10 cellular contexts compared by ENCODE assay signal in the genomic region with DNA sequence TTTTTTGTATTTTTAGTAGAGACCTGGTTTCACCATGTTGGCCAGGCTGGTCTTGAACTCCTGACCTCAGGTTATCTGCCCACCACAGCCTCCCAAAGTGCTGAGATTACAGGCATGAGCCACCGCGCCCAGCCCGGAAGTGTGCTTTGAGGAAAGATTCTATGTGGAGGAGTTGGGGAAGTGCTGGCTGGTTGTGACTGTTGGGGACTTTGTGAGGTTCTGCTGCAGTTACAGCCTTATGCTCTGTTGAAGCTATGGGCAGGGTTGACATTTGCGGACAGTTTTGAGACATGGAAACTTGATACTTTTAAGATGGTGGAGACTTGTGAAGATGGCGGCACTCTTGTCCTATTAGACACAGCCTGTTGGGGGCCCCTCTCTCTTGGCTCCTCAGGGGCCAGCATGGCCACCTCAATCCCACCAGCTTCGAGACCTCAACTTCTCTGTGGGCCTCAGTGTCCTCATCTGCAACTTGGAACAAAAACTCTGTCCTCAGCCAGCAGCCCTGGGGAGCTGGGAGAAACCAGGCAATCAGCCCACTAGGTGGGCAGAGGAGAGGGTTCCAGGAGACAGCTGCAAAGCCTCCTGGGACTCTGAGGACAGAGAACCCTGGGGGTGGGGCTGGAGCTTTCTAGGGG. TPM values are rescaled to one million over a fixed set of nuclear protein-coding genes. Genes with fewer than 3 reads are reported as not detected.
A peak's percentile ranks its signal among the peaks of the same experiment; 100 is the strongest.
DNase-seq lines count a peak whose midpoint lies in the region; ATAC-seq and TF ChIP-seq lines count a peak whose summit lies in the region.
"Had no signal": no experiment of that assay in that cellular context is flagged by ENCODE, and none has a peak within 500 bp of the region (broad histone marks: within the 10 kb centered on the region; RNA-seq: fewer than 3 reads in every experiment).

No MANE protein-coding gene starts in this region.

- peaks cover 42% of the 10 kb centered on the region for H3K4me1 ChIP-seq in Caco-2
- peaks cover 15 to 43% (median 26%) of the 10 kb centered on the region in 3 donors for H3K4me1 ChIP-seq in esophagus squamous epithelium
- H3K4me1 ChIP-seq in sigmoid colon: peaks cover 0 to 23% (median 22%) of the 10 kb centered on the region in 4 donors

- peaks cover 25% of the 10 kb centered on the region for H3K4me1 Mint-ChIP-seq in Caco-2 (ENCODE audit: low read depth, unreplicated experiment)

- H3K9me3 ChIP-seq in Caco-2 (no peaks in the 10 kb centered on the region), esophagus squamous epithelium (no peaks in the 10 kb centered on the region), sigmoid colon (no peaks in the 10 kb centered on the region)

- POLR2A ChIA-PET in Caco-2 (lab: Charles Lee) (no interaction called here), GM10248 (lab: Yijun Ruan, JAX) (interaction anchor here (0.8 kb wide), 1 partner anchor 93 kb away, joined by 5 read pairs; no protein-coding TSS in a partner anchor)

- DNase-seq in Caco-2: no peak
- peak; percentile 88 for DNase-seq in OCI-M1 (lab: John Stamatoyannopoulos, UW)
- DNase-seq in esophagus squamous epithelium (lab: John Stamatoyannopoulos, UW): no peak
- DNase-seq in sigmoid colon: no peak
- no peak for DNase-seq in nucleus accumbens (lab: John Stamatoyannopoulos, UW)
- no peak for DNase-seq in activated CD4-positive, alpha-beta T cell treated with anti-CD3 and anti-CD28 coated beads for 1 hour
- no peak for DNase-seq in GM10248 (ENCODE audit: extremely low spot score)
- DNase-seq: activated B cell treated with CpG ODN at 0.5 μM for 24 hours, NCI-H446 treated with DMSO at 0.1 percent for 48 hours had no signal

- H3K36me3 Mint-ChIP-seq in Caco-2 (ENCODE audit: insufficient read depth, unreplicated experiment): peaks cover 5% of the 10 kb centered on the region

- H3K27ac ChIP-seq in esophagus squamous epithelium (peak overlapping the region; percentile 71 to 94 (median 91)), sigmoid colon (peak overlapping the region; percentile 86 to 91 (median 88))

- TF ChIP-seq POLR2A in esophagus squamous epithelium (IDR thresholded peaks at IDR 0.05) (no peak), sigmoid colon (IDR thresholded peaks at IDR 0.05) (no peak)

- CTCF ChIA-PET in Caco-2 (lab: Charles Lee) (interaction anchor here (1.4 to 1.6 kb wide), 2 partner anchors 10 to 429 kb away, joined by 3 to 4 read pairs; no protein-coding TSS in a partner anchor), GM10248 (lab: Yijun Ruan, JAX) (interaction anchor here (0.7 to 2.7 kb wide), 12 partner anchors 10 to 471 kb away, joined by 3 to 14 read pairs (median 4); no protein-coding TSS in a partner anchor)

- TF ChIP-seq CTCF in Caco-2 (IDR thresholded peaks at IDR 0.05; ENCODE audit: insufficient read depth in 1 of 2, low read depth in 1 of 2, low read length in 1 of 2, severe bottlenecking in 1 of 2, unreplicated experiment in 1 of 2) (no peak), esophagus squamous epithelium (IDR thresholded peaks at IDR 0.05) (no peak), sigmoid colon (IDR thresholded peaks at IDR 0.05) (no peak), GM10248 (IDR thresholded peaks at IDR 0.05; ENCODE audit: control extremely low read depth, extremely low read depth, low read depth, missing control alignments) (no peak)

- peak overlapping the region; percentile 76 for H3K27ac Mint-ChIP-seq in Caco-2 (ENCODE audit: unreplicated experiment)
- H3K27ac Mint-ChIP-seq: activated B cell treated with CpG ODN at 0.5 μM for 24 hours had no signal

- H3K9me3 Mint-ChIP-seq in Caco-2 (ENCODE audit: unreplicated experiment): no peaks in the 10 kb centered on the region
- H3K9me3 Mint-ChIP-seq: activated B cell treated with CpG ODN at 0.5 μM for 24 hours had no signal

- no TSS peak for BruUV-seq in Caco-2 (replicated peaks; lab: Mats Ljungman, UMichigan)

- peak overlapping the region; percentile 68 for H3K4me3 Mint-ChIP-seq in Caco-2 (ENCODE audit: unreplicated experiment)
- H3K4me3 Mint-ChIP-seq: activated B cell treated with CpG ODN at 0.5 μM for 24 hours had no signal

- no peak for ATAC-seq in HG02571 (IDR thresholded peaks at IDR 0.05; ENCODE audit: unreplicated experiment)

- H3K27me3 ChIP-seq in Caco-2 (replicated peaks; ENCODE audit: control insufficient read depth, insufficient read depth, low read length) (no peaks in the 10 kb centered on the region), esophagus squamous epithelium (peaks cover 0 to 11% (median 0%) of the 10 kb centered on the region in 4 donors), sigmoid colon (no peaks in the 10 kb centered on the region)

- H3K36me3 ChIP-seq in Caco-2 (ENCODE audit: control insufficient read depth, insufficient read depth, low read length) (no peaks in the 10 kb centered on the region), esophagus squamous epithelium (no peaks in the 10 kb centered on the region), sigmoid colon (no peaks in the 10 kb centered on the region)

- H3K27me3 Mint-ChIP-seq in Caco-2 (ENCODE audit: insufficient read depth, unreplicated experiment): no peaks in the 10 kb centered on the region

- TF ChIP-seq EP300 in sigmoid colon (IDR thresholded peaks at IDR 0.05): no peak

- 77 to 100% methylated on average over 2 to 5 of the region's 6 CpGs for WGBS in esophagus squamous epithelium, 2 donors
- 69 to 71% methylated on average over 6 of the region's 6 CpGs for WGBS in sigmoid colon, 2 donors

- intact Hi-C loops in Caco-2 (cut with micrococcal nuclease; ENCODE audit: unreplicated experiment) (loop anchor here (5.0 kb wide), 2 partner anchors 39 to 99 kb away; no protein-coding TSS in a partner anchor), esophagus squamous epithelium (cut with DNase I) (no loop called here), sigmoid colon (cut with DNase I) (no loop called here)

- H3K4me3 ChIP-seq in Caco-2 (ENCODE audit: low read depth, low read length) (no peak overlapping the region), esophagus squamous epithelium (no peak overlapping the region), sigmoid colon (no peak overlapping the region)

RNA-seq across cellular contexts. Expression of gene C9orf50, which starts 24.9 kb away (rescaled TPM):
- total RNA-seq in Caco-2 (2022) (not detected in 2 replicates), esophagus squamous epithelium (not detected), sigmoid colon (1 to 10 TPM in 1 of 4 donors, under 1 TPM in 1, not detected in 2; 0.82 to 1.2 TPM)
- polyA plus RNA-seq in sigmoid colon: under 1 TPM in 1 of 3 donors, not detected in 2; 0.03 TPM
- total RNA-seq: activated B cell treated with CpG ODN at 0.5 μM for 24 hours had no signal

RNA-seq across cellular contexts. Expression of gene NTMT1, which starts 29.9 kb away (rescaled TPM):
- total RNA-seq in Caco-2 (2022) (44.1 and 51.6 TPM in 2 replicates), esophagus squamous epithelium (10 to 100 TPM; 14.0 to 17.6 (median 16.0) TPM), sigmoid colon (10 to 100 TPM in 3 of 4 donors, 1 to 10 TPM in 1; 5.8 to 22.5 (median 16.9) TPM)
- polyA plus RNA-seq in sigmoid colon: 10 to 100 TPM; 25.8 to 49.3 (median 27.5) TPM

RNA-seq across cellular contexts. Expression of gene ASB6, which starts 45.9 kb away (rescaled TPM):
- total RNA-seq in Caco-2 (2022) (17.4 and 18.1 TPM in 2 replicates), esophagus squamous epithelium (10 to 100 TPM; 15.4 to 22.5 (median 17.6) TPM), sigmoid colon (10 to 100 TPM in 2 of 4 donors, 1 to 10 TPM in 2; 8.9 to 10.3 (median 9.8) TPM)
- polyA plus RNA-seq in sigmoid colon: 10 to 100 TPM in 1 of 3 donors, 1 to 10 TPM in 2; 8.4 to 20.8 (median 9.7) TPM
